In the genomic region with DNA sequence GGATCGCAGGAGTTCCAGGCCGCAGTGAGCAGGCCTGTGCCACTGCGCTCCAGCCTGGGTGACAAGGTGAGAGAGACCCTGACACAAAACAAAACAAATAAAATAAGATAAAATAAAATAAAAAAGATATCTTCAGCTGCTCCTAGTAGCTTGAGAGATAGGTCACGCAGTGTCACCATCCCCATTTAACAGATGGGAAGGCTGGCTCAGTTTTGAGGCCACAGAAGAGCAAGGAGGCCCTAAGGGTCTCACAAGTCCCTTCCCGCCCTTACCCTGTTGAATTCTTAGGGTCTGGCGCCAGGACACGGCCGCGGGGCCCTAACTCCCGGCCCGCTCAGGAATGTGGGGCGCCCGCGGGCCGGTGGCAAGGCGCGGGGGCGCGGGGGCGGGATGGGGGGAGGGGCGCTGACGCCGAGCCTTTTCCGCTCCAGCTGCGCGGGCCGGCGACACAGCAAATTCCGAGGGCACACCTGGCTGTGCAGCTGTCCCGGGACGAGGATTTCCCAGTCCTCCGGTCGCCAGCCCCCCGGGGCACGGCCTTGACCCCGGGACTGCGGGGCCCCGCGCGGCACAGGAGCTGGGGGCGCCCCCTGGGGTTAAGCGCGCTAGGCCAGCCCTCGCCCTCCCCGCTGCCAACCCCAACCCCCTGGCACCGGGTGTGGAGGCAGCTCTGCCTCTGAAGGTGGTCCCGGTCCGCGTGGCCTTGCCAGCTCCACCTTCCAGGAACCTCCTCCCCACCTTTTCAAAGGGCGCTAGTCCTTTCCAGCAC, we compare ENCODE assay signal across 9 cellular contexts. TPM values are rescaled to one million over a fixed set of nuclear protein-coding genes. Genes with fewer than 3 reads are reported as not detected.
DNase-seq lines count a peak whose midpoint lies in the region; ATAC-seq and TF ChIP-seq lines count a peak whose summit lies in the region.
"Had no signal": no experiment of that assay in that cellular context is flagged by ENCODE, and none has a peak within 500 bp of the region (broad histone marks: within the 10 kb centered on the region; RNA-seq: fewer than 3 reads in every experiment).

No MANE protein-coding gene starts in this region.

- H3K79me2 ChIP-seq in KMS-11 (ENCODE audit: insufficient read depth, low read depth): no peaks in the 10 kb centered on the region

- ATAC-seq in activated naive CD4-positive, alpha-beta T cell treated with anti-CD3 and anti-CD28 coated beads, Interleukin-2, amount 50 U/mL, for 72 hours: peak; percentile 71 to 72
- peak; percentile 29 to 41 for ATAC-seq in stimulated activated naive B cell treated with anti-CD40 and anti-IgM and Interleukin-4, amounts not matched to agents 10 μg/mL and 1 μg/mL and 100 μg/mL, for 72 hours (replicated peaks)

- peak overlapping the region; percentile 36; the same call in 1 of the 2 replicates for H3K4me2 ChIP-seq in KMS-11

- no peak overlapping the region for H3K27ac ChIP-seq in KMS-11

- peaks cover 31 to 43% of the 10 kb centered on the region in 2 donors for H3K27me3 Mint-ChIP-seq in stimulated activated naive B cell treated with anti-CD40 and anti-IgM and Interleukin-4, amounts not matched to agents 10 μg/mL and 1 μg/mL and 100 μg/mL, for 72 hours

- no peaks in the 10 kb centered on the region for H3K36me3 Mint-ChIP-seq in activated naive CD4-positive, alpha-beta T cell treated with anti-CD3 and anti-CD28 coated beads, Interleukin-2, amount 50 U/mL, for 72 hours
- no peaks in the 10 kb centered on the region for H3K36me3 Mint-ChIP-seq in stimulated activated naive B cell treated with anti-CD40 and anti-IgM and Interleukin-4, amounts not matched to agents 10 μg/mL and 1 μg/mL and 100 μg/mL, for 72 hours

- peak overlapping the region in 1 of 2 donors; percentile 30 for H3K4me3 Mint-ChIP-seq in stimulated activated naive B cell treated with anti-CD40 and anti-IgM and Interleukin-4, amounts not matched to agents 10 μg/mL and 1 μg/mL and 100 μg/mL, for 72 hours

- no peaks in the 10 kb centered on the region for H3K27me3 ChIP-seq in KMS-11 (ENCODE audit: insufficient read depth, low read depth)

- H3K27ac Mint-ChIP-seq in activated naive CD4-positive, alpha-beta T cell treated with anti-CD3 and anti-CD28 coated beads, Interleukin-2, amount 50 U/mL, for 72 hours: peak overlapping the region in 1 of 2 donors; percentile 51
- H3K27ac Mint-ChIP-seq in stimulated activated naive B cell treated with anti-CD40 and anti-IgM and Interleukin-4, amounts not matched to agents 10 μg/mL and 1 μg/mL and 100 μg/mL, for 72 hours: no peak overlapping the region

- DNase-seq in activated naive CD4-positive, alpha-beta T cell treated with anti-CD3 and anti-CD28 coated beads, Interleukin-2, amount 50 U/mL, for 72 hours (ENCODE audit: low spot score in 2 of 2): peak in 1 of 2 donors; percentile 21
- no peak for DNase-seq in stimulated activated naive B cell treated with anti-CD40 and anti-IgM and Interleukin-4, amounts not matched to agents 10 μg/mL and 1 μg/mL and 100 μg/mL, for 72 hours
- DNase-seq in NCI-H1092 (lab: John Stamatoyannopoulos, UW) (no peak), NCI-H748 treated with DMSO at 0.1 percent for 48 hours (lab: John Stamatoyannopoulos, UW) (no peak), germinal center (ENCODE audit: low spot score) (no peak)
- DNase-seq: head of caudate nucleus had no signal

- TF ChIP-seq CTCF in KMS-11 (conservative IDR thresholded peaks at IDR 0.05; ENCODE audit: low read depth, low read length): no peak

- no peaks in the 10 kb centered on the region for H4K20me1 ChIP-seq in KMS-11 (ENCODE audit: insufficient read depth)

- H3K9ac ChIP-seq in KMS-11: peak overlapping the region; percentile 15; the same call in 1 of the 2 replicates

- peaks cover 0 to 7% of the 10 kb centered on the region in 2 donors for H3K4me1 Mint-ChIP-seq in stimulated activated naive B cell treated with anti-CD40 and anti-IgM and Interleukin-4, amounts not matched to agents 10 μg/mL and 1 μg/mL and 100 μg/mL, for 72 hours

- H3K9me3 ChIP-seq in iPS-18c (ENCODE audit: control insufficient read depth, insufficient read depth, low read length): peaks cover 2% of the 10 kb centered on the region

- no peak overlapping the region for H3K4me3 ChIP-seq in KMS-11 (IDR thresholded peaks at IDR 0.05; ENCODE audit: insufficient read depth, low read depth, low read length)
- peak overlapping the region; percentile 28; the same call in 1 of the 2 replicates for H3K4me3 ChIP-seq in iPS-18c (ENCODE audit: insufficient read depth, low read depth, low read length)

- H3K36me3 ChIP-seq in KMS-11 (ENCODE audit: insufficient read depth): no peaks in the 10 kb centered on the region

- no peaks in the 10 kb centered on the region for H3K4me1 ChIP-seq in KMS-11 (ENCODE audit: low read depth, poor library complexity, severe bottlenecking)

- no peaks in the 10 kb centered on the region for H3K9me3 Mint-ChIP-seq in activated naive CD4-positive, alpha-beta T cell treated with anti-CD3 and anti-CD28 coated beads, Interleukin-2, amount 50 U/mL, for 72 hours
- H3K9me3 Mint-ChIP-seq in stimulated activated naive B cell treated with anti-CD40 and anti-IgM and Interleukin-4, amounts not matched to agents 10 μg/mL and 1 μg/mL and 100 μg/mL, for 72 hours: no peaks in the 10 kb centered on the region

- H2AFZ ChIP-seq in KMS-11 (ENCODE audit: low read depth): peak overlapping the region; percentile 47

RNA-seq across cellular contexts. Expression of a gene that starts 10.3 kb away (rescaled TPM):
- not detected for total RNA-seq in activated naive CD4-positive, alpha-beta T cell treated with anti-CD3 and anti-CD28 coated beads, Interleukin-2, amount 50 U/mL, for 72 hours
- total RNA-seq: M059J had no signal

RNA-seq across cellular contexts. Expression of a gene that starts 15.6 kb away (rescaled TPM):
- 1 to 10 TPM; 2.3 to 2.7 TPM for total RNA-seq in activated naive CD4-positive, alpha-beta T cell treated with anti-CD3 and anti-CD28 coated beads, Interleukin-2, amount 50 U/mL, for 72 hours

RNA-seq across cellular contexts. Expression of a gene that starts 28.9 kb away (rescaled TPM):
- total RNA-seq in activated naive CD4-positive, alpha-beta T cell treated with anti-CD3 and anti-CD28 coated beads, Interleukin-2, amount 50 U/mL, for 72 hours: not detected
- total RNA-seq: M059J had no signal
